20 cellular contexts compared by ENCODE assay signal in genomic region chr6:117079946-117080345, GRCh38.
"Had no signal": no experiment of that assay in that cellular context is flagged by ENCODE, and none has a peak within 500 bp of the region (broad histone marks: within the 10 kb centered on the region; RNA-seq: fewer than 3 reads in every experiment).

No MANE protein-coding gene starts in this region.

- H3K9ac ChIP-seq: SK-N-SH had no signal

- H3K27me3 ChIP-seq: MG63 had no signal

- DNase-seq: IMR-90, Karpas-422, KG1, MG63, NCI-H1092 treated with DMSO at 0.1 percent for 48 hours, NCI-H1436, NCI-H187 treated with DMSO at 0.1 percent for 48 hours, NCI-H2029 treated with DMSO at 0.1 percent for 48 hours, NCI-H2171 treated with DMSO at 0.1 percent for 48 hours, NCI-H345, NCI-H446 treated with DMSO at 0.1 percent for 48 hours, NCI-H510A treated with DMSO at 0.1 percent for 48 hours, NCI-H69, NCI-H774, Right ventricle myocardium superior, RPMI8226, SIG-M5, SK-N-SH, SW 1271, T-cell had no signal

- H3K36me3 ChIP-seq: MG63 had no signal

- H3K9me3 ChIP-seq: MG63, SK-N-SH had no signal

- H3K4me2 ChIP-seq: SK-N-SH had no signal

- H3K4me3 ChIP-seq: MG63 had no signal
